Comparison of ENCODE assay signal across 11 cellular contexts in genomic region chr12:15728118-15728598, GRCh38.
DNase-seq lines count a peak whose midpoint lies in the region; ATAC-seq and TF ChIP-seq lines count a peak whose summit lies in the region.
"Had no signal": no experiment of that assay in that cellular context is flagged by ENCODE, and none has a peak within 500 bp of the region (broad histone marks: within the 10 kb centered on the region; RNA-seq: fewer than 3 reads in every experiment).

No MANE protein-coding gene starts in this region.

- H3K36me3 Mint-ChIP-seq in natural killer cell treated with Interleukin-12 subunit alpha and Interleukin-12 subunit beta and Interleukin-15 and Interleukin-18, amount 100 ng/mL, for 72 hours: no peaks in the 10 kb centered on the region

- no peak overlapping the region for H3K27ac Mint-ChIP-seq in natural killer cell treated with Interleukin-12 subunit alpha and Interleukin-12 subunit beta and Interleukin-15 and Interleukin-18, amount 100 ng/mL, for 72 hours

- no peaks in the 10 kb centered on the region for H3K4me1 Mint-ChIP-seq in natural killer cell treated with Interleukin-12 subunit alpha and Interleukin-12 subunit beta and Interleukin-15 and Interleukin-18, amount 100 ng/mL, for 72 hours (ENCODE audit: low read depth in 2 of 2)

- H3K27me3 ChIP-seq in Panc1 (ENCODE audit: control insufficient read depth, insufficient read depth, low read length) (no peaks in the 10 kb centered on the region), osteoblast (ENCODE audit: insufficient read depth, low read length) (no peaks in the 10 kb centered on the region), thyroid gland (no peaks in the 10 kb centered on the region)
- H3K27me3 ChIP-seq: upper lobe of left lung had no signal

- no peak overlapping the region for H2AFZ ChIP-seq in osteoblast (ENCODE audit: low read length)

- peaks cover 5% of the 10 kb centered on the region; the same call in 1 of the 2 replicates for H3K4me1 ChIP-seq in Panc1 (ENCODE audit: control insufficient read depth, insufficient read depth, low read length)
- H3K4me1 ChIP-seq in osteoblast (ENCODE audit: insufficient read depth, low read length): peaks cover 46% of the 10 kb centered on the region
- peaks cover 8 to 19% of the 10 kb centered on the region in 2 donors for H3K4me1 ChIP-seq in thyroid gland

- in situ Hi-C loops in Panc1 (cut with HindIII; ENCODE audit: low pct_unique_long_range_greater_than_20kb, low sequenced_read_pairs): no loop called here

- peaks cover 4 to 28% of the 10 kb centered on the region in 2 donors for H3K27me3 Mint-ChIP-seq in natural killer cell treated with Interleukin-12 subunit alpha and Interleukin-12 subunit beta and Interleukin-15 and Interleukin-18, amount 100 ng/mL, for 72 hours

- peak; percentile 51 for DNase-seq in COLO829 (ENCODE audit: low spot score)
- DNase-seq in Panc1 (ENCODE audit: low read depth, low spot score): peak; percentile 47
- peak; percentile 28 for DNase-seq in epidermal melanocyte (ENCODE audit: insufficient read length, low spot score)
- peak; percentile 62 for DNase-seq in osteoblast (ENCODE audit: insufficient read length, low spot score, missing footprints)
- no peak for DNase-seq in ureter (ENCODE audit: low spot score)
- DNase-seq in thyroid gland: no peak
- DNase-seq in natural killer cell treated with Interleukin-12 subunit alpha and Interleukin-12 subunit beta and Interleukin-15 and Interleukin-18, amount 100 ng/mL, for 72 hours (ENCODE audit: low spot score): no peak
- DNase-seq: midbrain; stimulated activated CD4-positive, alpha-beta T cell treated with anti-CD3 and anti-CD28 coated beads, Interleukin-2, amount 100 ng/mL, for 48 hours; upper lobe of left lung had no signal

- peaks cover 97% of the 10 kb centered on the region for H3K79me2 ChIP-seq in osteoblast (ENCODE audit: insufficient read depth, low read length)

- no peaks in the 10 kb centered on the region for H3K9me3 Mint-ChIP-seq in natural killer cell treated with Interleukin-12 subunit alpha and Interleukin-12 subunit beta and Interleukin-15 and Interleukin-18, amount 100 ng/mL, for 72 hours

- no peak for TF ChIP-seq CTCF in Panc1 (IDR thresholded peaks at IDR 0.05)
- TF ChIP-seq CTCF in osteoblast (IDR thresholded peaks at IDR 0.05; ENCODE audit: extremely low read depth, low read depth, low read length): no peak
- no peak for TF ChIP-seq CTCF in thyroid gland (IDR thresholded peaks at IDR 0.05)

- no peaks in the 10 kb centered on the region for H4K20me1 ChIP-seq in osteoblast (ENCODE audit: insufficient read depth, low read length)

- WGBS in thyroid gland, 2 donors: 55 to 59% methylated on average over 5 of the region's 5 CpGs

- H3K4me3 Mint-ChIP-seq in natural killer cell treated with Interleukin-12 subunit alpha and Interleukin-12 subunit beta and Interleukin-15 and Interleukin-18, amount 100 ng/mL, for 72 hours: no peak overlapping the region

- BruUV-seq in Panc1 (replicated peaks; lab: Mats Ljungman, UMichigan): no TSS peak

- peak; percentile 72; the same call in 1 of the 2 replicates for ATAC-seq in Panc1
- no peak for ATAC-seq in GM18498 (IDR thresholded peaks at IDR 0.05; ENCODE audit: unreplicated experiment)
- no peak for ATAC-seq in natural killer cell treated with Interleukin-12 subunit alpha and Interleukin-12 subunit beta and Interleukin-15 and Interleukin-18, amount 100 ng/mL, for 72 hours

- H3K4me3 ChIP-seq in Panc1 (ENCODE audit: low read depth in 2 of 2, low read length in 2 of 2) (no peak overlapping the region), osteoblast (ENCODE audit: insufficient read depth, low read length) (peak overlapping the region; percentile 22), thyroid gland (replicated peaks in 1 of 3) (no peak overlapping the region)
- H3K4me3 ChIP-seq: upper lobe of left lung had no signal

- intact Hi-C loops in Panc1 (cut with micrococcal nuclease; ENCODE audit: unreplicated experiment) (no loop called here), thyroid gland (cut with DNase I) (no loop called here)

- no peak for TF ChIP-seq POLR2A in thyroid gland (IDR thresholded peaks at IDR 0.05)

- H3K9me3 ChIP-seq in Panc1 (ENCODE audit: control insufficient read depth, insufficient read depth, low read depth, low read length) (no peaks in the 10 kb centered on the region), osteoblast (ENCODE audit: low read depth, low read length) (no peaks in the 10 kb centered on the region), thyroid gland (no peaks in the 10 kb centered on the region)
- H3K9me3 ChIP-seq: upper lobe of left lung had no signal

- POLR2A ChIA-PET in Panc1 (lab: Charles Lee): no interaction called here

- H3K27ac ChIP-seq in Panc1 (ENCODE audit: low read length) (no peak overlapping the region), osteoblast (ENCODE audit: low read depth, low read length) (peak overlapping the region; percentile 96), thyroid gland (no peak overlapping the region)
- H3K27ac ChIP-seq: upper lobe of left lung had no signal

- no peaks in the 10 kb centered on the region for H3K36me3 ChIP-seq in Panc1 (ENCODE audit: control insufficient read depth, insufficient read depth, low read length)
- H3K36me3 ChIP-seq in osteoblast (ENCODE audit: insufficient read depth, low read length): no peaks in the 10 kb centered on the region
- no peaks in the 10 kb centered on the region for H3K36me3 ChIP-seq in thyroid gland
- H3K36me3 ChIP-seq: upper lobe of left lung had no signal

- peak overlapping the region; percentile 54 for H3K4me2 ChIP-seq in osteoblast (ENCODE audit: insufficient read depth, low read length)

- CTCF ChIA-PET in Panc1 (lab: Charles Lee): no interaction called here

Comparison
In these comparisons a context has a peak if more than half of its experiments do, and no peak if none do; other contexts are left out.
1. DNase-seq: peak in COLO829 (single experiment), Panc1 (single experiment), epidermal melanocyte (single experiment) and osteoblast (single experiment); none in ureter (single experiment), thyroid gland (0 of 2) and natural killer cell treated with Interleukin-12 subunit alpha and Interleukin-12 subunit beta and Interleukin-15 and Interleukin-18, amount 100 ng/mL, for 72 hours (single experiment).